Comparison of ENCODE assay signal across 32 cellular contexts in the genomic region with DNA sequence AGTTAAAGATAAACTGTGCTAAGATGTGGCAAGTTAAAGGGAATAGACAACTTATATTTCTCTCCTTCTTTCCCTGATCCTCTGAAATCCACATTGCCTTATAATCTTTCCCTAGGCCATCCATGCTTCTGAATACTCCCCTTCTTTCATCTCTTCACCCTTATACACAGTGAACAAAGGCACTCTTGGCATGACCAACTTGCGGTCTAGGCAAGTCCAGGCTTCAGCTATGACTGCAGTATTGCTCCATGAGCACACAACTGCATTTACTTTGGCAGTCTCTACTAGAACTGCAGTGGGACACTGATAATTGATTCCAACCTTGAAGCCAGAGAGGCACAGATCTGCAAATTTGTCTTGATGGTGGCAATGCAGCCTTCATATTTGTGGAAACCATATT. TPM values are rescaled to one million over a fixed set of nuclear protein-coding genes. Genes with fewer than 3 reads are reported as not detected.
A peak's percentile ranks its signal among the peaks of the same experiment; 100 is the strongest.
DNase-seq lines count a peak whose midpoint lies in the region; ATAC-seq, FAIRE-seq and TF ChIP-seq lines count a peak whose summit lies in the region.
"Had no signal": no experiment of that assay in that cellular context is flagged by ENCODE, and none has a peak within 500 bp of the region (broad histone marks: within the 10 kb centered on the region; RNA-seq: fewer than 3 reads in every experiment).

No MANE protein-coding gene starts in this region.

- intact Hi-C loops in PC-3 (cut with micrococcal nuclease) = no loop called here

- H2AFZ ChIP-seq in PC-3 (ENCODE audit: low read length) (no peak overlapping the region), astrocyte (ENCODE audit: low read depth, low read length) (no peak overlapping the region)

- peaks cover 12% of the 10 kb centered on the region; the same call in 1 of the 2 replicates for H3K9me3 ChIP-seq in PC-3 (ENCODE audit: low read length)
- H3K9me3 ChIP-seq in astrocyte (ENCODE audit: insufficient read depth, low read depth, low read length) = no peaks in the 10 kb centered on the region
- H3K9me3 ChIP-seq: gastroesophageal sphincter had no signal

- no peak overlapping the region for H3K27ac ChIP-seq in PC-3 (ENCODE audit: low read length)
- H3K27ac ChIP-seq in astrocyte (ENCODE audit: low read depth, low read length) = no peak overlapping the region
- H3K27ac ChIP-seq: gastroesophageal sphincter, upper lobe of right lung had no signal

- no peaks in the 10 kb centered on the region for H3K27me3 Mint-ChIP-seq in astrocyte (ENCODE audit: low read depth, unreplicated experiment)
- H3K27me3 Mint-ChIP-seq: activated CD4-positive, alpha-beta T cell treated with anti-CD3 and anti-CD28 coated beads, Interleukin-2, amount 10 ng/mL, durations not matched to agents 7 days and 5 days; activated naive CD8-positive, alpha-beta T cell treated with anti-CD3 and anti-CD28 coated beads, Interleukin-2, amount 50 U/mL, for 24 hours; brain had no signal

- H3F3A ChIP-seq in PC-3 (ENCODE audit: low read length, unreplicated experiment) = no peaks in the 10 kb centered on the region

- H3K4me3 Mint-ChIP-seq in astrocyte (ENCODE audit: unreplicated experiment) = no peak overlapping the region
- H3K4me3 Mint-ChIP-seq: activated CD4-positive, alpha-beta T cell treated with anti-CD3 and anti-CD28 coated beads, Interleukin-2, amount 10 ng/mL, durations not matched to agents 7 days and 5 days; activated naive CD8-positive, alpha-beta T cell treated with anti-CD3 and anti-CD28 coated beads, Interleukin-2, amount 50 U/mL, for 24 hours; activated T-cell treated with anti-CD3 and anti-CD28 coated beads, Interleukin-2, amount 50 U/mL, for 4 hours; brain; CD14-positive monocyte; naive thymus-derived CD8-positive, alpha-beta T cell had no signal

- H4K20me1 ChIP-seq in PC-3 (ENCODE audit: low read length) (no peaks in the 10 kb centered on the region), astrocyte (ENCODE audit: insufficient read depth, low read length) (no peaks in the 10 kb centered on the region)

- H3K4me2 ChIP-seq in PC-3 (ENCODE audit: low read length) (no peak overlapping the region), astrocyte (ENCODE audit: low read length) (no peak overlapping the region)

- H3K9ac ChIP-seq in PC-3 (ENCODE audit: low read length) (no peak overlapping the region), astrocyte (ENCODE audit: low read length) (no peak overlapping the region)

- peak; percentile 46 for DNase-seq in PC-3
- DNase-seq in astrocyte (ENCODE audit: low read depth) = peak; percentile 65
- DNase-seq in fibroblast of pulmonary artery (ENCODE audit: low read depth) = peak; percentile 7
- peak; percentile 30 for DNase-seq in pons (ENCODE audit: low spot score)
- no peak for DNase-seq in effector CD4-positive, alpha-beta T cell
- DNase-seq in ACHN = no peak
- DNase-seq: activated CD4-positive, alpha-beta T cell treated with anti-CD3 and anti-CD28 coated beads, Interleukin-2, amount 10 ng/mL, durations not matched to agents 7 days and 5 days; activated gamma-delta T cell treated with Interleukin-2 at 50 U/mL for 16 hours; activated naive CD8-positive, alpha-beta T cell treated with anti-CD3 and anti-CD28 coated beads, Interleukin-2, amount 50 U/mL, for 24 hours; activated T-cell treated with anti-CD3 and anti-CD28 coated beads, Interleukin-2, amount 50 U/mL, for 4 hours; DMS79; erythroblast; GDM1; H7; islet precursor cell; KBM-7; MM.1S; naive thymus-derived CD8-positive, alpha-beta T cell; NCI-H2029; NCI-H69; nucleus accumbens; stimulated activated CD4-positive, alpha-beta T cell treated with anti-CD3 and anti-CD28 coated beads, Interleukin-4, amount 100 ng/mL, for 1 hour; substantia nigra; upper lobe of right lung had no signal

- peaks cover 35% of the 10 kb centered on the region for H3K4me1 Mint-ChIP-seq in astrocyte (ENCODE audit: low read depth, unreplicated experiment)
- H3K4me1 Mint-ChIP-seq: brain had no signal

- BruUV-seq in PC-3 (replicated peaks; lab: Mats Ljungman, UMichigan) = TSS peak; percentile 11

- H3K36me3 Mint-ChIP-seq in astrocyte (ENCODE audit: low read depth, unreplicated experiment) = peaks cover 13% of the 10 kb centered on the region

- TF ChIP-seq CTCF in PC-3 (conservative IDR thresholded peaks at IDR 0.05; ENCODE audit: low read depth, low read length) (no peak), astrocyte (IDR thresholded peaks at IDR 0.05; ENCODE audit: insufficient read depth, low read depth, low read length) (no peak), fibroblast of pulmonary artery (IDR thresholded peaks at IDR 0.05; ENCODE audit: low read length, missing control alignments) (no peak)

- H3K36me3 ChIP-seq in PC-3 (ENCODE audit: low read depth, low read length) (peaks cover 23% of the 10 kb centered on the region; the same call in 1 of the 2 replicates), astrocyte (ENCODE audit: insufficient read depth, low read length) (peaks cover 3% of the 10 kb centered on the region)
- H3K36me3 ChIP-seq: upper lobe of right lung had no signal

- H3K79me2 ChIP-seq in PC-3 (ENCODE audit: low read length) (no peaks in the 10 kb centered on the region), astrocyte (ENCODE audit: insufficient read depth, low read length) (no peaks in the 10 kb centered on the region)

- H3K9me2 ChIP-seq in PC-3 (replicated peaks; ENCODE audit: low read length) = no peaks in the 10 kb centered on the region

- FAIRE-seq in astrocyte (lab: Jason Lieb, UNC) = no peak
- FAIRE-seq: GM19239 had no signal

- no peaks in the 10 kb centered on the region for H3K9me3 Mint-ChIP-seq in astrocyte (ENCODE audit: unreplicated experiment)

- H3K4me1 ChIP-seq in PC-3 (ENCODE audit: insufficient read depth, low read length) (peaks cover 25% of the 10 kb centered on the region), astrocyte (ENCODE audit: insufficient read depth, low read length) (peaks cover 27% of the 10 kb centered on the region)
- H3K4me1 ChIP-seq: gastroesophageal sphincter, upper lobe of right lung had no signal

- H3K4me3 ChIP-seq in PC-3 (ENCODE audit: low read length) (no peak overlapping the region), astrocyte (ENCODE audit: insufficient read depth, low read depth, low read length) (no peak overlapping the region), fibroblast of pulmonary artery (replicated peaks; ENCODE audit: low read depth, low read length) (no peak overlapping the region)
- H3K4me3 ChIP-seq: gastroesophageal sphincter, upper lobe of right lung had no signal

- H3K27ac Mint-ChIP-seq in astrocyte (ENCODE audit: unreplicated experiment) = no peak overlapping the region
- H3K27ac Mint-ChIP-seq: activated CD4-positive, alpha-beta T cell treated with anti-CD3 and anti-CD28 coated beads, Interleukin-2, amount 10 ng/mL, durations not matched to agents 7 days and 5 days; activated naive CD8-positive, alpha-beta T cell treated with anti-CD3 and anti-CD28 coated beads, Interleukin-2, amount 50 U/mL, for 24 hours; brain; CD14-positive monocyte; naive thymus-derived CD8-positive, alpha-beta T cell had no signal

- CTCF ChIA-PET in PC-3 (lab: Charles Lee) = interaction anchor here (0.7 kb wide), 1 partner anchor 160 kb away, joined by 3 read pairs; no protein-coding TSS in a partner anchor

- POLR2A ChIA-PET in PC-3 (lab: Charles Lee; ENCODE audit: unreplicated experiment) = no interaction called here

- in situ Hi-C loops in ACHN (cut with HindIII; ENCODE audit: low pct_ligation_motif_present, low pct_unique_long_range_greater_than_20kb, low sequenced_read_pairs) = no loop called here

- no peak for ATAC-seq in PC-3
- no peak for ATAC-seq in HG02938 (IDR thresholded peaks at IDR 0.05; ENCODE audit: unreplicated experiment)
- ATAC-seq: activated naive CD8-positive, alpha-beta T cell treated with anti-CD3 and anti-CD28 coated beads, Interleukin-2, amount 50 U/mL, for 24 hours; activated T-cell treated with anti-CD3 and anti-CD28 coated beads, Interleukin-2, amount 50 U/mL, for 4 hours; gastroesophageal sphincter; naive thymus-derived CD8-positive, alpha-beta T cell; upper lobe of right lung had no signal

- H3K27me3 ChIP-seq in PC-3 (ENCODE audit: low read length) (no peaks in the 10 kb centered on the region), astrocyte (ENCODE audit: insufficient read depth, low read length) (no peaks in the 10 kb centered on the region)
- H3K27me3 ChIP-seq: gastroesophageal sphincter, upper lobe of right lung had no signal

RNA-seq across cellular contexts. Expression of a gene that starts 24.2 kb away (rescaled TPM):
- 94.6 and 107 TPM in 2 replicates for total RNA-seq in PC-3 (2014; rRNA removed)
- total RNA-seq in astrocyte = 141 and 142 TPM in 2 replicates

RNA-seq across cellular contexts. Expression of a gene that starts 29.1 kb away (rescaled TPM):
- total RNA-seq in PC-3 (2014; rRNA removed) (not detected in 2 replicates), astrocyte (not detected in 2 replicates)
- total RNA-seq: activated CD4-positive, alpha-beta T cell treated with anti-CD3 and anti-CD28 coated beads, Interleukin-2, amount 10 ng/mL, durations not matched to agents 7 days and 5 days; activated T-cell treated with anti-CD3 and anti-CD28 coated beads, Interleukin-2, amount 50 U/mL, for 4 hours; gastroesophageal sphincter; H7; HT1080; lower leg skin; naive thymus-derived CD8-positive, alpha-beta T cell; T-helper 2 cell treated with Interferon-gamma antibody and Interleukin-4, amounts not matched to agents 100 ng/mL and 5 ng/mL, for 36 hours; upper lobe of right lung had no signal

Comparison
In these comparisons a context has a peak if more than half of its experiments do, and no peak if none do; other contexts are left out.
1. DNase-seq: peak in PC-3 (single experiment), astrocyte (single experiment), fibroblast of pulmonary artery (single experiment) and pons (single experiment); none in effector CD4-positive, alpha-beta T cell (single experiment) and ACHN (single experiment).